7 cellular contexts compared by ENCODE assay signal in genomic region chr14:20609215-20610001, GRCh38. TPM values are rescaled to one million over a fixed set of nuclear protein-coding genes. Genes with fewer than 3 reads are reported as not detected.
A peak's percentile ranks its signal among the peaks of the same experiment; 100 is the strongest.
DNase-seq lines count a peak whose midpoint lies in the region; ATAC-seq and TF ChIP-seq lines count a peak whose summit lies in the region.

No MANE protein-coding gene starts in this region.

- WGBS in thymus, result under 1% methylated on average over 44 of the region's 44 CpGs

- no peaks in the 10 kb centered on the region for H3K36me3 Mint-ChIP-seq in activated T-helper 1 cell treated with anti-CD3 and anti-CD28 coated beads, Interleukin-12 subunit alpha, Interleukin-12 subunit beta, Interleukin-2, Interleukin-4 antibody, amounts not matched to agents 30 ng/mL and 10 ng/mL and 1 ng/mL, durations not matched to agents 14 hours and 24 hours and 36 hours (ENCODE audit: low read depth)
- no peaks in the 10 kb centered on the region for H3K36me3 Mint-ChIP-seq in natural killer cell

- H3K27ac ChIP-seq in Karpas-422 (ENCODE audit: low read length) (no peak overlapping the region), thymus (ENCODE audit: low read depth) (no peak overlapping the region)

- H3K4me1 ChIP-seq in Karpas-422 (ENCODE audit: low read length) (peaks cover 50% of the 10 kb centered on the region), thymus (ENCODE audit: control insufficient read depth, insufficient read depth, low read length) (peaks cover 8% of the 10 kb centered on the region)

- no peaks in the 10 kb centered on the region for H3K79me2 ChIP-seq in Karpas-422 (ENCODE audit: low read length)

- no peaks in the 10 kb centered on the region for H3K9me3 Mint-ChIP-seq in activated T-helper 1 cell treated with anti-CD3 and anti-CD28 coated beads, Interleukin-12 subunit alpha, Interleukin-12 subunit beta, Interleukin-2, Interleukin-4 antibody, amounts not matched to agents 30 ng/mL and 10 ng/mL and 1 ng/mL, durations not matched to agents 14 hours and 24 hours and 36 hours
- no peaks in the 10 kb centered on the region for H3K9me3 Mint-ChIP-seq in natural killer cell

- H4K20me1 ChIP-seq in Karpas-422 (ENCODE audit: insufficient read depth, low read depth, low read length), result no peaks in the 10 kb centered on the region

- H3K36me3 ChIP-seq in Karpas-422 (ENCODE audit: insufficient read depth, low read length) (no peaks in the 10 kb centered on the region), thymus (ENCODE audit: control insufficient read depth, insufficient read depth) (no peaks in the 10 kb centered on the region)

- no peak overlapping the region for H3K4me3 Mint-ChIP-seq in activated T-helper 1 cell treated with anti-CD3 and anti-CD28 coated beads, Interleukin-12 subunit alpha, Interleukin-12 subunit beta, Interleukin-2, Interleukin-4 antibody, amounts not matched to agents 30 ng/mL and 10 ng/mL and 1 ng/mL, durations not matched to agents 14 hours and 24 hours and 36 hours
- no peak overlapping the region for H3K4me3 Mint-ChIP-seq in natural killer cell

- peak; percentile 42 to 72 (median 44) for ATAC-seq in natural killer cell

- peak overlapping the region; percentile 87 for H2AFZ ChIP-seq in Karpas-422 (ENCODE audit: low read length)

- intact Hi-C loops in activated T-helper 1 cell treated with anti-CD3 and anti-CD28 coated beads, Interleukin-12 subunit alpha, Interleukin-12 subunit beta, Interleukin-2, Interleukin-4 antibody, amounts not matched to agents 30 ng/mL and 10 ng/mL and 1 ng/mL, durations not matched to agents 14 hours and 24 hours and 36 hours (cut with micrococcal nuclease), result loop anchor here (1.0 to 5.0 kb wide), 9 partner anchors 78 to 383 kb away; partner anchors contain the start of genes RNASE6 and TTC5
- intact Hi-C loops in natural killer cell (cut with micrococcal nuclease), result loop anchor here (1.0 to 5.0 kb wide), 4 partner anchors 78 to 282 kb away; partner anchors contain the start of genes PARP2 and TEP1

- H3K9ac ChIP-seq in Karpas-422 (ENCODE audit: low read length), result peak overlapping the region; percentile 58

- H3K9me3 ChIP-seq in Karpas-422 (ENCODE audit: low read length), result no peaks in the 10 kb centered on the region
- H3K9me3 ChIP-seq in thymus (ENCODE audit: control insufficient read depth), result no peaks in the 10 kb centered on the region

- H3K4me3 ChIP-seq in Karpas-422 (ENCODE audit: low read length), result peak overlapping the region; percentile 77
- H3K4me3 ChIP-seq in fibroblast of the aortic adventitia (ENCODE audit: low read depth, low read length), result peak overlapping the region; percentile 91
- peak overlapping the region; percentile 66 for H3K4me3 ChIP-seq in thymus (ENCODE audit: low read length)

- DNase-seq in Karpas-422, result peak; percentile 96
- peak; percentile 92 for DNase-seq in OCI-M2 (lab: John Stamatoyannopoulos, UW; ENCODE audit: unreplicated experiment)
- peak; percentile 57 for DNase-seq in activated T-helper 1 cell treated with anti-CD3 and anti-CD28 coated beads, Interleukin-12 subunit alpha, Interleukin-12 subunit beta, Interleukin-2, Interleukin-4 antibody, amounts not matched to agents 30 ng/mL and 10 ng/mL and 1 ng/mL, durations not matched to agents 14 hours and 24 hours and 36 hours (ENCODE audit: low spot score)
- peak; percentile 96 for DNase-seq in fibroblast of the aortic adventitia (ENCODE audit: low read depth)
- DNase-seq in natural killer cell, result peak; percentile 54

- no peaks in the 10 kb centered on the region for H3K9me2 ChIP-seq in Karpas-422 (replicated peaks; ENCODE audit: insufficient read depth, low read length)

- H3K27me3 ChIP-seq in Karpas-422 (ENCODE audit: low read length), result no peaks in the 10 kb centered on the region
- H3K27me3 ChIP-seq in thymus (ENCODE audit: control insufficient read depth, insufficient read depth), result peaks cover 8% of the 10 kb centered on the region

- H3K27ac Mint-ChIP-seq in activated T-helper 1 cell treated with anti-CD3 and anti-CD28 coated beads, Interleukin-12 subunit alpha, Interleukin-12 subunit beta, Interleukin-2, Interleukin-4 antibody, amounts not matched to agents 30 ng/mL and 10 ng/mL and 1 ng/mL, durations not matched to agents 14 hours and 24 hours and 36 hours, result no peak overlapping the region
- no peak overlapping the region for H3K27ac Mint-ChIP-seq in natural killer cell

- TF ChIP-seq CTCF in GM12874 (IDR thresholded peaks at IDR 0.05; ENCODE audit: insufficient read depth, low read depth, low read length), result peak; percentile 74
- peak; percentile 90 for TF ChIP-seq CTCF in fibroblast of the aortic adventitia (IDR thresholded peaks at IDR 0.05; ENCODE audit: insufficient read depth, low read length)
- TF ChIP-seq CTCF in natural killer cell (IDR thresholded peaks at IDR 0.05), result peak; percentile 98

- H3K27me3 Mint-ChIP-seq in activated T-helper 1 cell treated with anti-CD3 and anti-CD28 coated beads, Interleukin-12 subunit alpha, Interleukin-12 subunit beta, Interleukin-2, Interleukin-4 antibody, amounts not matched to agents 30 ng/mL and 10 ng/mL and 1 ng/mL, durations not matched to agents 14 hours and 24 hours and 36 hours (ENCODE audit: insufficient read depth), result no peaks in the 10 kb centered on the region
- no peaks in the 10 kb centered on the region for H3K27me3 Mint-ChIP-seq in natural killer cell (ENCODE audit: low read depth in 2 of 2)

- peak overlapping the region; percentile 83 for H3K4me2 ChIP-seq in Karpas-422 (ENCODE audit: low read depth, low read length, poor library complexity, severe bottlenecking)

- no peaks in the 10 kb centered on the region for H3K4me1 Mint-ChIP-seq in activated T-helper 1 cell treated with anti-CD3 and anti-CD28 coated beads, Interleukin-12 subunit alpha, Interleukin-12 subunit beta, Interleukin-2, Interleukin-4 antibody, amounts not matched to agents 30 ng/mL and 10 ng/mL and 1 ng/mL, durations not matched to agents 14 hours and 24 hours and 36 hours (ENCODE audit: low read depth)
- H3K4me1 Mint-ChIP-seq in natural killer cell, result no peaks in the 10 kb centered on the region

RNA-seq across cellular contexts. Expression of gene RNASE12, which starts 18.2 kb away (rescaled TPM):
- total RNA-seq in Karpas-422 (2014; rRNA removed; shearing (Covaris generic); ENCODE audit: low replicate concordance), result not detected in 2 replicates
- total RNA-seq in activated T-helper 1 cell treated with anti-CD3 and anti-CD28 coated beads, Interleukin-12 subunit alpha, Interleukin-12 subunit beta, Interleukin-2, Interleukin-4 antibody, amounts not matched to agents 30 ng/mL and 10 ng/mL and 1 ng/mL, durations not matched to agents 14 hours and 24 hours and 36 hours, result not detected in 2 replicates
- not detected in 2 replicates for total RNA-seq in fibroblast of the aortic adventitia (ENCODE audit: low replicate concordance)
- not detected for total RNA-seq in natural killer cell
- polyA plus RNA-seq in thymus, result not detected

RNA-seq across cellular contexts. Expression of gene RNASE11, which starts 21.6 kb away (rescaled TPM):
- not detected in 2 replicates for total RNA-seq in Karpas-422 (2014; rRNA removed; shearing (Covaris generic); ENCODE audit: low replicate concordance)
- not detected in 2 replicates for total RNA-seq in activated T-helper 1 cell treated with anti-CD3 and anti-CD28 coated beads, Interleukin-12 subunit alpha, Interleukin-12 subunit beta, Interleukin-2, Interleukin-4 antibody, amounts not matched to agents 30 ng/mL and 10 ng/mL and 1 ng/mL, durations not matched to agents 14 hours and 24 hours and 36 hours
- not detected in 2 replicates for total RNA-seq in fibroblast of the aortic adventitia (ENCODE audit: low replicate concordance)
- not detected for total RNA-seq in natural killer cell
- 0.02 TPM for polyA plus RNA-seq in thymus

RNA-seq across cellular contexts. Expression of gene OR6S1, which starts 32.1 kb away (rescaled TPM):
- total RNA-seq in Karpas-422 (2014; rRNA removed; shearing (Covaris generic); ENCODE audit: low replicate concordance), result not detected in 2 replicates
- not detected in 2 replicates for total RNA-seq in activated T-helper 1 cell treated with anti-CD3 and anti-CD28 coated beads, Interleukin-12 subunit alpha, Interleukin-12 subunit beta, Interleukin-2, Interleukin-4 antibody, amounts not matched to agents 30 ng/mL and 10 ng/mL and 1 ng/mL, durations not matched to agents 14 hours and 24 hours and 36 hours
- total RNA-seq in fibroblast of the aortic adventitia (ENCODE audit: low replicate concordance) (not detected in 2 replicates), natural killer cell (not detected)
- polyA plus RNA-seq in thymus, result not detected

RNA-seq across cellular contexts. Expression of gene RNASE9, which starts 48.6 kb away (rescaled TPM):
- total RNA-seq in Karpas-422 (2014; rRNA removed; shearing (Covaris generic); ENCODE audit: low replicate concordance), result not detected in 2 replicates
- not detected in 2 replicates for total RNA-seq in activated T-helper 1 cell treated with anti-CD3 and anti-CD28 coated beads, Interleukin-12 subunit alpha, Interleukin-12 subunit beta, Interleukin-2, Interleukin-4 antibody, amounts not matched to agents 30 ng/mL and 10 ng/mL and 1 ng/mL, durations not matched to agents 14 hours and 24 hours and 36 hours
- not detected in 2 replicates for total RNA-seq in fibroblast of the aortic adventitia (ENCODE audit: low replicate concordance)
- not detected for total RNA-seq in natural killer cell
- polyA plus RNA-seq in thymus, result 0.02 TPM
